In the genomic region with DNA sequence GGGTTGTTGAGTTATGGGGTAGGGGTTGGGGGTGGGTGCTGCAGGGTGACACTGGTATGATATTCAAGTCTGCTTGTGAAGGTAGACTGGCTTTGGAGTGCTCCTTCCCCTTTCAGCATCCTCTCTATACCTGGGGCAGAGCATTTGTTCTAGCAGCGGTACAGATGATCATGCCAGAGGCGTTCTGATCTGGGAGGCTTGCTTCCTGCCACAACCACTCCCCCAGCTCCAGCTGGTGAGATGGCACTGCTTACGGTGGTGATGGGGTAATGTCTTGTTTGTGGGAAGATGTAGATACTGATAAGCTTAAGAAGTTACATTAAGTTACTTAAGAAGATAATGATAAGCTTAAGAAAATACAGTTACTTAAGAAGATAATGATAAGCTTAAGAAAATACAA, we compare ENCODE assay signal across 11 cellular contexts.
DNase-seq lines count a peak whose midpoint lies in the region; ATAC-seq and TF ChIP-seq lines count a peak whose summit lies in the region.
"Had no signal": no experiment of that assay in that cellular context is flagged by ENCODE, and none has a peak within 500 bp of the region (broad histone marks: within the 10 kb centered on the region; RNA-seq: fewer than 3 reads in every experiment).

No MANE protein-coding gene starts in this region.

- H3K27me3 ChIP-seq in cardiac muscle cell = no peaks in the 10 kb centered on the region

- H3K36me3 ChIP-seq in cardiac muscle cell = peaks cover 4% of the 10 kb centered on the region

- H3K9me3 ChIP-seq in cardiac muscle cell (ENCODE audit: low read depth) (no peaks in the 10 kb centered on the region), T-helper 17 cell (ENCODE audit: control insufficient read depth, low read length, poor library complexity, severe bottlenecking) (no peaks in the 10 kb centered on the region)

- peak overlapping the region; percentile 52 for H3K4me3 Mint-ChIP-seq in T-helper 17 cell

- peaks cover 10% of the 10 kb centered on the region for H3K4me1 ChIP-seq in cardiac muscle cell (ENCODE audit: low read depth)

- H3K27ac Mint-ChIP-seq in T-helper 17 cell = peak overlapping the region; percentile 89

- H3K4me3 ChIP-seq in cardiac muscle cell = no peak overlapping the region
- H3K4me3 ChIP-seq in choroid plexus epithelial cell (ENCODE audit: low read depth, low read length) = no peak overlapping the region

- no peak for TF ChIP-seq CTCF in cardiac muscle cell (IDR thresholded peaks at IDR 0.05; ENCODE audit: low read depth, low read length)
- TF ChIP-seq CTCF in choroid plexus epithelial cell (conservative IDR thresholded peaks at IDR 0.05; ENCODE audit: low read depth, low read length) = no peak

- no peak for ATAC-seq in Right ventricle myocardium superior (ENCODE audit: poor library complexity)
- ATAC-seq in T-helper 17 cell = peak; percentile 99
- peak; percentile 13 for ATAC-seq in stimulated activated naive CD8-positive, alpha-beta T cell treated with anti-CD3 and anti-CD28 coated beads, Interleukin-15, Interleukin-2, amounts not matched to agents 100 U/mL and 50 U/mL, for 24 hours
- no peak for ATAC-seq in HG03457 (IDR thresholded peaks at IDR 0.05; ENCODE audit: unreplicated experiment)
- ATAC-seq in left cardiac atrium = no peak
- ATAC-seq in GM18868 (IDR thresholded peaks at IDR 0.05; ENCODE audit: unreplicated experiment) = no peak
- ATAC-seq: left colon had no signal

- H3K4me1 Mint-ChIP-seq in T-helper 17 cell = peaks cover 28% of the 10 kb centered on the region

- H3K27ac ChIP-seq in cardiac muscle cell = peak overlapping the region; percentile 53

- peak; percentile 8 to 22 for DNase-seq in cardiac muscle cell (ENCODE audit: low read depth in 1 of 2, low spot score in 1 of 2)
- DNase-seq in Right ventricle myocardium superior = no peak
- peak in 2 of 3 donors; percentile 42 to 43 for DNase-seq in T-helper 17 cell
- DNase-seq in choroid plexus epithelial cell (ENCODE audit: low read depth) = peak; percentile 38
- no peak for DNase-seq in stimulated activated naive CD8-positive, alpha-beta T cell treated with anti-CD3 and anti-CD28 coated beads, Interleukin-15, Interleukin-2, amounts not matched to agents 100 U/mL and 50 U/mL, for 24 hours
- no peak for DNase-seq in left cardiac atrium
- DNase-seq: C1 segment of cervical spinal cord, left colon, T1000 had no signal

- H3K27me3 Mint-ChIP-seq in T-helper 17 cell = no peaks in the 10 kb centered on the region

- no peaks in the 10 kb centered on the region for H3K36me3 Mint-ChIP-seq in T-helper 17 cell (ENCODE audit: low read depth)

- intact Hi-C loops in Right ventricle myocardium superior (cut with DNase I) (loop anchor here (10.0 kb wide), 1 partner anchor 142 kb away; no protein-coding TSS in a partner anchor), left cardiac atrium (cut with DNase I) (no loop called here)

Comparison
In these comparisons a context has a peak if more than half of its experiments do, and no peak if none do; other contexts are left out.
1. DNase-seq: peak in cardiac muscle cell (2 of 2), T-helper 17 cell (2 of 3) and choroid plexus epithelial cell (single experiment); none in Right ventricle myocardium superior (single experiment), stimulated activated naive CD8-positive, alpha-beta T cell treated with anti-CD3 and anti-CD28 coated beads, Interleukin-15, Interleukin-2, amounts not matched to agents 100 U/mL and 50 U/mL, for 24 hours (single experiment) and left cardiac atrium (single experiment).
2. ATAC-seq: peak in T-helper 17 cell (single experiment) and stimulated activated naive CD8-positive, alpha-beta T cell treated with anti-CD3 and anti-CD28 coated beads, Interleukin-15, Interleukin-2, amounts not matched to agents 100 U/mL and 50 U/mL, for 24 hours (single experiment); none in Right ventricle myocardium superior (single experiment), HG03457 (single experiment), left cardiac atrium (0 of 2) and GM18868 (single experiment).